9 cellular contexts compared by ENCODE assay signal in the genomic region with DNA sequence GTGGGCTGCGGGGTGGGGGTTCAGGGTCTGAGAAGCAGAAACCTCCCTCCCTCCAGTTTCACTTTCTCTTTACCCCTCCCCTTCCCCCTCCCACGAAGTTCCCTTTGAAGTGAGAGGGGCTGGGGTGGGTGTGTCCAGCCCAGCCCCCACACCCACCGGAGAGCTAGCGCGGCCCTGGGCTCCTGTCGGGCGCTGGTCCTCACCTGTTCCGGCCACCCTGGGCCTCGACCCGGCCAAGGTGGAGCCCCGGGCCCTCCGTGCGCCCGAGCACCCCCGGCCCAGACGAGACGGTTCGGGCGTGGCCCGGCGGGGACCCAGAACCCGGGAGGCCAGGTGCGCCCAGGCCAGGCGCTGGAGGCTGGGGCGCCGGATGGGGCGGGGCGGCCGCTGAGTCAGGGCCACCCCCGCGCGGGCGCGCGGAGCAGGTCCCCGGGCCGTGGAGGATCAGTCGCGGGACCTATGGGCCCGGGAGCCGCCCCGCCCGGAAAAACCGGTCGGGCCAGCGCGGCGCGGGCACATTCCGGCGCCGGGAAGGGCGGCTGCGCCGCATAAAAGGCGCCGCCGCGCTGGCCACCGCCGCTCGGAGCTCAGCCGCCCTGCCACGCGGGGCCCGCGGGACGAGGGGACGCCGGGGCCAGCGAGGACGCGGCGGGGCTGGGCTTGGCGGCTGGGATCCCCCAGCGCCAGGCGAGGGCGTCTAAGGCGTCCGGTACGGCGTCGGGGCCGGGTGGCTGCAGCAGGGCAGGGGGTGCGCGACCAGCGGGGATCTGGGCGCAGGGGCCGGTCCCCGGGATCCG. TPM values are rescaled to one million over a fixed set of nuclear protein-coding genes. Genes with fewer than 3 reads are reported as not detected.
DNase-seq lines count a peak whose midpoint lies in the region; ATAC-seq and TF ChIP-seq lines count a peak whose summit lies in the region.
"Had no signal": no experiment of that assay in that cellular context is flagged by ENCODE, and none has a peak within 500 bp of the region (broad histone marks: within the 10 kb centered on the region; RNA-seq: fewer than 3 reads in every experiment).

No MANE protein-coding gene starts in this region.

- no peaks in the 10 kb centered on the region for H3K9me3 Mint-ChIP-seq in MCF 10A (ENCODE audit: unreplicated experiment)
- no peaks in the 10 kb centered on the region for H3K9me3 Mint-ChIP-seq in stimulated activated effector memory CD8-positive, alpha-beta T cell treated with anti-CD3 and anti-CD28 coated beads, Interleukin-12 subunit alpha, Interleukin-12 subunit beta, amount 100 ng/mL, for 72 hours

- BruUV-seq in MCF 10A (replicated peaks; lab: Mats Ljungman, UMichigan), result no TSS peak

- peak overlapping the region; percentile 71 for H3K4me3 ChIP-seq in LNCaP clone FGC (ENCODE audit: low read depth, low read length)

- no peak overlapping the region for H3K27ac ChIP-seq in substantia nigra (ENCODE audit: low read depth, low read length, poor library complexity, severe bottlenecking)

- intact Hi-C loops in MCF 10A (cut with micrococcal nuclease), result no loop called here

- H3K4me1 Mint-ChIP-seq in MCF 10A (ENCODE audit: insufficient read depth, unreplicated experiment), result no peaks in the 10 kb centered on the region
- peaks cover 8% of the 10 kb centered on the region for H3K4me1 Mint-ChIP-seq in stimulated activated effector memory CD8-positive, alpha-beta T cell treated with anti-CD3 and anti-CD28 coated beads, Interleukin-12 subunit alpha, Interleukin-12 subunit beta, amount 100 ng/mL, for 72 hours

- CTCF ChIA-PET in MCF 10A (lab: Yijun Ruan, JAX), result interaction anchor here (0.6 to 1.4 kb wide), 2 partner anchors 39 to 194 kb away, joined by 3 to 6 read pairs; no protein-coding TSS in a partner anchor

- DNase-seq in LNCaP clone FGC (ENCODE audit: low read depth) (no peak), MCF 10A (ENCODE audit: unreplicated experiment) (no peak), islet precursor cell (peak; percentile 76), substantia nigra (lab: John Stamatoyannopoulos, UW) (no peak), cerebellum (ENCODE audit: low spot score) (no peak)
- no peak for DNase-seq in stimulated activated effector memory CD8-positive, alpha-beta T cell treated with anti-CD3 and anti-CD28 coated beads, Interleukin-12 subunit alpha, Interleukin-12 subunit beta, amount 100 ng/mL, for 72 hours (ENCODE audit: low spot score in 2 of 2)

- TF ChIP-seq CTCF in LNCaP clone FGC (IDR thresholded peaks at IDR 0.05; ENCODE audit: control insufficient read depth, extremely low read depth, insufficient read depth) (no peak), MCF 10A (IDR thresholded peaks at IDR 0.05; ENCODE audit: unreplicated experiment) (no peak)

- H3K4me3 Mint-ChIP-seq in MCF 10A (ENCODE audit: unreplicated experiment), result peak overlapping the region; percentile 71
- H3K4me3 Mint-ChIP-seq in stimulated activated effector memory CD8-positive, alpha-beta T cell treated with anti-CD3 and anti-CD28 coated beads, Interleukin-12 subunit alpha, Interleukin-12 subunit beta, amount 100 ng/mL, for 72 hours, result peak overlapping the region; percentile 46

- peaks cover 16% of the 10 kb centered on the region for H3K27me3 Mint-ChIP-seq in MCF 10A (ENCODE audit: insufficient read depth, unreplicated experiment)

- no peak overlapping the region for H3K27ac Mint-ChIP-seq in MCF 10A (ENCODE audit: low read depth, unreplicated experiment)
- H3K27ac Mint-ChIP-seq in stimulated activated effector memory CD8-positive, alpha-beta T cell treated with anti-CD3 and anti-CD28 coated beads, Interleukin-12 subunit alpha, Interleukin-12 subunit beta, amount 100 ng/mL, for 72 hours, result no peak overlapping the region

- POLR2A ChIA-PET in MCF 10A (lab: Yijun Ruan, JAX), result interaction anchor here (0.7 kb wide), 1 partner anchor 563 kb away, joined by 3 read pairs; no protein-coding TSS in a partner anchor

- no peaks in the 10 kb centered on the region for H3K36me3 Mint-ChIP-seq in MCF 10A (ENCODE audit: insufficient read depth, unreplicated experiment)
- H3K36me3 Mint-ChIP-seq in stimulated activated effector memory CD8-positive, alpha-beta T cell treated with anti-CD3 and anti-CD28 coated beads, Interleukin-12 subunit alpha, Interleukin-12 subunit beta, amount 100 ng/mL, for 72 hours, result no peaks in the 10 kb centered on the region

- ATAC-seq in stimulated activated effector memory CD8-positive, alpha-beta T cell treated with anti-CD3 and anti-CD28 coated beads, Interleukin-12 subunit alpha, Interleukin-12 subunit beta, amount 100 ng/mL, for 72 hours, result peak; percentile 42
- ATAC-seq in HG03432 (IDR thresholded peaks at IDR 0.05; ENCODE audit: unreplicated experiment) (no peak), GM18861 (IDR thresholded peaks at IDR 0.05; ENCODE audit: unreplicated experiment) (no peak)

RNA-seq across cellular contexts. Expression of a gene that starts 21.6 kb away (rescaled TPM):
- total RNA-seq in MCF 10A (2022) (0.26 and 0.39 TPM in 2 replicates), cerebellum (4.5 TPM)

RNA-seq across cellular contexts. Expression of a gene that starts 31.2 kb away (rescaled TPM):
- total RNA-seq in MCF 10A (2022) (0.05 and 0.12 TPM in 2 replicates), cerebellum (0.45 TPM)
- total RNA-seq: dermis microvascular lymphatic vessel endothelial cell had no signal
